Comparison of ENCODE assay signal across 9 cellular contexts in the genomic region with DNA sequence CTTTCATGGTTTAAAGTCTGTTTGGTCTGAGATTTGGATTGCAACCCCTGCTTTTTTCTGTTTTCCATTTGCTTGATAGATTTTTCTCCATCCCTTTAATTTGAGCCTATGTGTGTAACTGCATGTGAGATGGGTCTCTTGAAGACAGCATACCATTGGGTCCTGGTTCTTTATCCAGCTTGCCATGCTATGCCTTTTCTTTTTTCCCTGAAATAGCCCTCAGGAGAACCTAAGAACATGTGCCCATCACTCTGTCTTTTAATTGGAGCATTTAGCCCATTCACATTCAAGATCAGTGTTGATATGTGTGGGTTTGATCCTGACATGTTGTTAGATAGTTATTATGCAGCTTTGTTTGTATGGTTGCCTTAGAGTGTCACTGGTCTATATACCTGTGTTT.
"Had no signal": no experiment of that assay in that cellular context is flagged by ENCODE, and none has a peak within 500 bp of the region (broad histone marks: within the 10 kb centered on the region; RNA-seq: fewer than 3 reads in every experiment).

No MANE protein-coding gene starts in this region.

- H3K9ac ChIP-seq: KMS-11 had no signal

- H3K27ac Mint-ChIP-seq: IgD-negative memory B cell had no signal

- DNase-seq: IMR-90, KBM-7, KG1 had no signal

- ATAC-seq: HepG2, K562 had no signal

- H3K27me3 Mint-ChIP-seq: IgD-negative memory B cell had no signal

- H3K4me1 Mint-ChIP-seq: IgD-negative memory B cell had no signal

- H3K4me3 Mint-ChIP-seq: IgD-negative memory B cell had no signal

- H3K36me3 Mint-ChIP-seq: IgD-negative memory B cell had no signal

- H3K4me3 ChIP-seq: K562 had no signal

- H3K27ac ChIP-seq: HL-60, KMS-11 had no signal

- FAIRE-seq: HepG2, HTR-8/SVneo, K562 had no signal

- H3K4me2 ChIP-seq: KMS-11 had no signal
